ENCODE assay signal across 9 cellular contexts in genomic region chr7:155371884-155372781, GRCh38.
DNase-seq lines count a peak whose midpoint lies in the region; ATAC-seq and TF ChIP-seq lines count a peak whose summit lies in the region.
"Had no signal": no experiment of that assay in that cellular context is flagged by ENCODE, and none has a peak within 500 bp of the region (broad histone marks: within the 10 kb centered on the region; RNA-seq: fewer than 3 reads in every experiment).

No MANE protein-coding gene starts in this region.

- ATAC-seq in GM18861 (IDR thresholded peaks at IDR 0.05; ENCODE audit: unreplicated experiment) (peak; percentile 42), esophagus mucosa (no peak)
- no peak for ATAC-seq in effector memory CD8-positive, alpha-beta T cell (replicated peaks)

- no peak overlapping the region for H3K4me3 Mint-ChIP-seq in effector memory CD8-positive, alpha-beta T cell

- POLR2A ChIA-PET in RWPE1 (lab: Yijun Ruan, JAX; ENCODE audit: low non-redundant PET): no interaction called here

- CTCF ChIA-PET in RWPE1 (lab: Yijun Ruan, JAX): interaction anchor here (0.5 to 1.0 kb wide), 6 partner anchors 9 to 444 kb away, joined by 3 to 4 read pairs (median 3); no protein-coding TSS in a partner anchor

- H3K27me3 Mint-ChIP-seq in effector memory CD8-positive, alpha-beta T cell: peaks cover 76 to 86% of the 10 kb centered on the region in 2 donors

- no peaks in the 10 kb centered on the region for H3K9me3 Mint-ChIP-seq in effector memory CD8-positive, alpha-beta T cell
- H3K9me3 Mint-ChIP-seq: activated naive CD4-positive, alpha-beta T cell treated with anti-CD3 and anti-CD28 coated beads, Interleukin-2, amount 50 U/mL, for 24 hours had no signal

- no peak overlapping the region for H3K27ac Mint-ChIP-seq in effector memory CD8-positive, alpha-beta T cell
- H3K27ac Mint-ChIP-seq: activated naive CD4-positive, alpha-beta T cell treated with anti-CD3 and anti-CD28 coated beads, Interleukin-2, amount 50 U/mL, for 24 hours had no signal

- no peak overlapping the region for H3K27ac ChIP-seq in 22Rv1
- no peak overlapping the region for H3K27ac ChIP-seq in RWPE1

- H3K4me1 Mint-ChIP-seq in effector memory CD8-positive, alpha-beta T cell (ENCODE audit: low read depth in 2 of 2): peaks cover 23 to 30% of the 10 kb centered on the region in 2 donors

- DNase-seq in RWPE1 (ENCODE audit: low spot score) (no peak), iPS-NIHi11 (ENCODE audit: low spot score) (peak; percentile 34), T1000 (lab: John Stamatoyannopoulos, UW) (no peak)
- DNase-seq in effector memory CD8-positive, alpha-beta T cell: no peak
- no peak for DNase-seq in effector CD8-positive, alpha-beta T cell (lab: John Stamatoyannopoulos, UW)

- TF ChIP-seq CTCF in 22Rv1 (IDR thresholded peaks at IDR 0.05): peak; percentile 98
- TF ChIP-seq CTCF in RWPE1 (conservative IDR thresholded peaks at IDR 0.05; ENCODE audit: low read depth): peak; percentile 31

- no peaks in the 10 kb centered on the region for H3K36me3 Mint-ChIP-seq in effector memory CD8-positive, alpha-beta T cell (ENCODE audit: insufficient read depth)
- H3K36me3 Mint-ChIP-seq: activated naive CD4-positive, alpha-beta T cell treated with anti-CD3 and anti-CD28 coated beads, Interleukin-2, amount 50 U/mL, for 24 hours had no signal
